1 cellular context compared by ENCODE assay signal in genomic region chr16:21262779-21263639, GRCh38.
TF ChIP-seq lines count a peak whose summit lies in the region.

No MANE protein-coding gene starts in this region.

TF ChIP-seq in HepG2, 621 proteins besides CTCF, POLR2A, EP300 and RAD21 (continues in another document):
- peak; percentile 68; the same call in 1 of the 2 replicates for TF ChIP-seq ZMYM3 (CRISPR knock-in tag; IDR thresholded peaks at IDR 0.05)
- 0 out of 2 replicates have a peak, but pooled peaks have one; percentile 25 for TF ChIP-seq ZNF572 (CRISPR knock-in tag; IDR thresholded peaks at IDR 0.05)
- TF ChIP-seq ZNF430 (CRISPR knock-in tag; IDR thresholded peaks at IDR 0.05) = no peak
- no peak for TF ChIP-seq ZNF292 (CRISPR knock-in tag; IDR thresholded peaks at IDR 0.05; ENCODE audit: borderline replicate concordance, low read depth)
- no peak for TF ChIP-seq ZUFSP (CRISPR knock-in tag; IDR thresholded peaks at IDR 0.05; ENCODE audit: borderline replicate concordance)
- no peak for TF ChIP-seq ZNF816 (CRISPR knock-in tag; IDR thresholded peaks at IDR 0.05; ENCODE audit: borderline replicate concordance)
- TF ChIP-seq ZNF530 (CRISPR knock-in tag; IDR thresholded peaks at IDR 0.05; ENCODE audit: low read depth) = no peak
- 0 out of 2 replicates have a peak, but pooled peaks have one; percentile 23 for TF ChIP-seq MTERF4 (CRISPR knock-in tag; IDR thresholded peaks at IDR 0.05)
- no peak for TF ChIP-seq ZBTB34 (CRISPR knock-in tag; IDR thresholded peaks at IDR 0.05)
- TF ChIP-seq ZSCAN21 (CRISPR knock-in tag; IDR thresholded peaks at IDR 0.05; ENCODE audit: borderline replicate concordance) = no peak
- TF ChIP-seq ZNF788 (CRISPR knock-in tag; IDR thresholded peaks at IDR 0.05; ENCODE audit: borderline replicate concordance) = 0 out of 2 replicates have a peak, but pooled peaks have one; percentile 33
- TF ChIP-seq ZNF563 (CRISPR knock-in tag; IDR thresholded peaks at IDR 0.05) = 0 out of 2 replicates have a peak, but pooled peaks have one; percentile 31
- TF ChIP-seq NFIB (CRISPR knock-in tag; IDR thresholded peaks at IDR 0.05; ENCODE audit: borderline replicate concordance) = 0 out of 2 replicates have a peak, but pooled peaks have one; percentile 55
- no peak for TF ChIP-seq ZNF577 (CRISPR knock-in tag; IDR thresholded peaks at IDR 0.05; ENCODE audit: borderline replicate concordance, low read depth)
- no peak for TF ChIP-seq U2AF2 (IDR thresholded peaks at IDR 0.05; ENCODE audit: low read depth, low read length)
- peak; percentile 80; the same call in 1 of the 2 replicates for TF ChIP-seq EEA1 (CRISPR knock-in tag; IDR thresholded peaks at IDR 0.05; ENCODE audit: borderline replicate concordance)
- no peak for TF ChIP-seq GTF2F1 (IDR thresholded peaks at IDR 0.05; ENCODE audit: low read length)
- peak; percentile 88 for TF ChIP-seq ZNF770 (CRISPR knock-in tag; IDR thresholded peaks at IDR 0.05)
- no peak for TF ChIP-seq HNF4G (IDR thresholded peaks at IDR 0.05; ENCODE audit: borderline replicate concordance, low read depth, low read length)
- TF ChIP-seq HNF4G (CRISPR knock-in tag; IDR thresholded peaks at IDR 0.05; ENCODE audit: borderline replicate concordance, low read depth) = no peak
- no peak for TF ChIP-seq ATAD3A (CRISPR knock-in tag; IDR thresholded peaks at IDR 0.05)
- no peak for TF ChIP-seq TCF7L2 (IDR thresholded peaks at IDR 0.05; ENCODE audit: low read depth, low read length)
- TF ChIP-seq CC2D1A (CRISPR knock-in tag; IDR thresholded peaks at IDR 0.05) = peak; percentile 88; the same call in 1 of the 2 replicates
- no peak for TF ChIP-seq ZNF34 (CRISPR knock-in tag; IDR thresholded peaks at IDR 0.05; ENCODE audit: borderline replicate concordance)
- TF ChIP-seq ZNF724P (CRISPR knock-in tag; IDR thresholded peaks at IDR 0.05; ENCODE audit: borderline replicate concordance) = peak; percentile 63; the same call in 1 of the 2 replicates
- TF ChIP-seq KDM1A (CRISPR knock-in tag; IDR thresholded peaks at IDR 0.05) = 0 out of 2 replicates have a peak, but pooled peaks have one; percentile 6
- 0 out of 2 replicates have a peak, but pooled peaks have one; percentile 17 for TF ChIP-seq ZNF350 (CRISPR knock-in tag; IDR thresholded peaks at IDR 0.05; ENCODE audit: borderline replicate concordance, low read depth)
- TF ChIP-seq HBP1 (CRISPR knock-in tag; IDR thresholded peaks at IDR 0.05; ENCODE audit: low read depth) = 0 out of 2 replicates have a peak, but pooled peaks have one; percentile 44
- TF ChIP-seq ZNF143 (CRISPR knock-in tag; IDR thresholded peaks at IDR 0.05) = no peak
- peak; percentile 35; the same call in 1 of the 2 replicates for TF ChIP-seq ZNF772 (CRISPR knock-in tag; IDR thresholded peaks at IDR 0.05)
- peak; percentile 57; the same call in 1 of the 2 replicates for TF ChIP-seq ZMYM2 (CRISPR knock-in tag; IDR thresholded peaks at IDR 0.05)
- TF ChIP-seq ZNF850 (CRISPR knock-in tag; conservative IDR thresholded peaks at IDR 0.05) = no peak
- peak; percentile 31; the same call in 1 of the 2 replicates for TF ChIP-seq SAFB2 (CRISPR knock-in tag; IDR thresholded peaks at IDR 0.05; ENCODE audit: borderline replicate concordance, low read depth)
- TF ChIP-seq ZHX1 (CRISPR knock-in tag; IDR thresholded peaks at IDR 0.05; ENCODE audit: low read depth) = no peak
- TF ChIP-seq AGO2 (optimal IDR thresholded peaks at IDR 0.05; ENCODE audit: low read depth, low read length) = no peak
- TF ChIP-seq PREB (CRISPR knock-in tag; IDR thresholded peaks at IDR 0.05) = no peak
- TF ChIP-seq MYC (CRISPR knock-in tag; IDR thresholded peaks at IDR 0.05; ENCODE audit: borderline replicate concordance) = no peak
- TF ChIP-seq ZNF709 (CRISPR knock-in tag; IDR thresholded peaks at IDR 0.05) = 0 out of 2 replicates have a peak, but pooled peaks have one; percentile 23
- TF ChIP-seq AGO1 (IDR thresholded peaks at IDR 0.05; ENCODE audit: low read depth, low read length, poor library complexity, severe bottlenecking) = no peak
- TF ChIP-seq MTA1 (CRISPR knock-in tag; IDR thresholded peaks at IDR 0.05; ENCODE audit: borderline replicate concordance) = 0 out of 2 replicates have a peak, but pooled peaks have one; percentile 30
- no peak for TF ChIP-seq CERS6 (CRISPR knock-in tag; IDR thresholded peaks at IDR 0.05)
- TF ChIP-seq GFI1 (CRISPR knock-in tag; IDR thresholded peaks at IDR 0.05; ENCODE audit: borderline replicate concordance) = 0 out of 2 replicates have a peak, but pooled peaks have one; percentile 16
- no peak for TF ChIP-seq HOXA5 (CRISPR knock-in tag; IDR thresholded peaks at IDR 0.05)
- no peak for TF ChIP-seq SUZ12 (IDR thresholded peaks at IDR 0.05; ENCODE audit: low read depth, low read length)
- peak; percentile 4; the same call in 1 of the 2 replicates for TF ChIP-seq ZMYM4 (CRISPR knock-in tag; IDR thresholded peaks at IDR 0.05)
- no peak for TF ChIP-seq MTF2 (CRISPR knock-in tag; IDR thresholded peaks at IDR 0.05; ENCODE audit: borderline replicate concordance)
- TF ChIP-seq ZBTB33 (CRISPR knock-in tag; IDR thresholded peaks at IDR 0.05) = 0 out of 2 replicates have a peak, but pooled peaks have one; percentile 28
